Comparison of ENCODE assay signal across 14 cellular contexts in the genomic region with DNA sequence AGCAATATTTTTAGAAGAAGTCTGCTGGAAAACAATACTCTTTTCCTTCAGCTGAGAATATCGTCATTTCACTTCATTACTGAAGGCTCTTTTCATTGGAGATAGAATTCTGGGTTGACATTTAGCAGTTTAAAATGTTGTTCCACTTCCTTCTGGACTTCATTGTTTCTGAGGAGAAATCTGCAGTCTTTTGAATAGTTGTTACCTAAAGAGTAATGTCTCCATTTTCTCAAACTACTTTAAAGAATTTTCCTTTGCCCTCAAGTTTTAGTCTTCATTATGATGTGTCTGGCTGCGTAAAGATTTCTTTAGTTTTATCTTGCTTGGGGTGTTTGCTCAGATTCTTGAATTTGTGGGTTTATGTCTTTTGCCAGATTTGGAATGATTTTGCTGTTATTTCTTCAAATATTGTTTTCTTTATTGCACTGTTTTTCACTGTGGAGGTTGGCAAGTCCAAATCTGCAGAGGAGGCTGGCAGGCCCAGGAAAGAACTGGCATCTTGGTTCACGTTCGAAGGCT.
DNase-seq lines count a peak whose midpoint lies in the region; ATAC-seq and TF ChIP-seq lines count a peak whose summit lies in the region.
"Had no signal": no experiment of that assay in that cellular context is flagged by ENCODE, and none has a peak within 500 bp of the region (broad histone marks: within the 10 kb centered on the region; RNA-seq: fewer than 3 reads in every experiment).

No MANE protein-coding gene starts in this region.

- peaks cover 53% of the 10 kb centered on the region for H3K4me1 Mint-ChIP-seq in activated CD8-positive, alpha-beta memory T cell treated with anti-CD3 and anti-CD28 coated beads, Interleukin-2, amount 10 ng/mL, durations not matched to agents 7 days and 5 days
- H3K4me1 Mint-ChIP-seq in CD8-positive, alpha-beta memory T cell: peaks cover 39 to 60% (median 56%) of the 10 kb centered on the region in 3 donors
- no peaks in the 10 kb centered on the region for H3K4me1 Mint-ChIP-seq in WTC11
- H3K4me1 Mint-ChIP-seq in naive thymus-derived CD4-positive, alpha-beta T cell: peaks cover 28 to 73% (median 52%) of the 10 kb centered on the region in 7 donors

- no peak overlapping the region for H3K4me3 ChIP-seq in CD8-positive, alpha-beta memory T cell (ENCODE audit: low read length)
- no peak overlapping the region for H3K4me3 ChIP-seq in naive thymus-derived CD4-positive, alpha-beta T cell (ENCODE audit: low read length)
- H3K4me3 ChIP-seq: MG63 had no signal

- H3K27ac ChIP-seq in CD8-positive, alpha-beta memory T cell (ENCODE audit: low read depth, low read length): no peak overlapping the region
- H3K27ac ChIP-seq in naive thymus-derived CD4-positive, alpha-beta T cell (ENCODE audit: low read depth, low read length): peak overlapping the region; percentile 59

- no peak for TF ChIP-seq CTCF in WTC11 (IDR thresholded peaks at IDR 0.05)

- H3K27me3 ChIP-seq in CD8-positive, alpha-beta memory T cell (ENCODE audit: insufficient read depth, low read length, poor library complexity, severe bottlenecking): no peaks in the 10 kb centered on the region
- H3K27me3 ChIP-seq in naive thymus-derived CD4-positive, alpha-beta T cell (ENCODE audit: control insufficient read depth in 2 of 2, insufficient read depth in 2 of 2, low read length in 2 of 2): no peaks in the 10 kb centered on the region
- H3K27me3 ChIP-seq: MG63 had no signal

- TF ChIP-seq POLR2A in erythroblast (IDR thresholded peaks at IDR 0.05; ENCODE audit: low read length): no peak

- CTCF ChIA-PET in activated CD8-positive, alpha-beta memory T cell treated with anti-CD3 and anti-CD28 coated beads, Interleukin-2, amount 10 ng/mL, durations not matched to agents 7 days and 5 days (lab: Charles Lee): interaction anchor here (1.8 to 3.0 kb wide), 2 partner anchors 11 to 17 kb away, joined by 6 to 12 read pairs; no protein-coding TSS in a partner anchor
- CTCF ChIA-PET in CD8-positive, alpha-beta memory T cell (lab: Charles Lee): no interaction called here
- CTCF ChIA-PET in WTC11 (lab: Charles Lee): no interaction called here
- CTCF ChIA-PET in naive thymus-derived CD4-positive, alpha-beta T cell (lab: Charles Lee): interaction anchor here (1.9 kb wide), 1 partner anchor 29 kb away, joined by 4 read pairs; no protein-coding TSS in a partner anchor

- H3K4me3 Mint-ChIP-seq in activated CD8-positive, alpha-beta memory T cell treated with anti-CD3 and anti-CD28 coated beads, Interleukin-2, amount 10 ng/mL, durations not matched to agents 7 days and 5 days: no peak overlapping the region
- H3K4me3 Mint-ChIP-seq in CD8-positive, alpha-beta memory T cell: peak overlapping the region in 3 of 7 donors; percentile 29 to 46 (median 35)
- H3K4me3 Mint-ChIP-seq in WTC11: no peak overlapping the region
- H3K4me3 Mint-ChIP-seq in naive thymus-derived CD4-positive, alpha-beta T cell: peak overlapping the region in 9 of 10 donors; percentile 44 to 82 (median 53)

- DNase-seq in activated CD8-positive, alpha-beta memory T cell treated with anti-CD3 and anti-CD28 coated beads, Interleukin-2, amount 10 ng/mL, durations not matched to agents 7 days and 5 days: peak; percentile 29
- DNase-seq in activated CD8-positive, alpha-beta memory T cell treated with anti-CD3 and anti-CD28 coated beads, Interleukin-2, amount 50 U/mL, for 48 hours: no peak
- DNase-seq in CD8-positive, alpha-beta memory T cell: no peak
- DNase-seq in WTC11 (ENCODE audit: low spot score) (no peak), erythroblast (lab: John Stamatoyannopoulos, UW) (no peak), GM19238 (ENCODE audit: insufficient read length, low spot score) (no peak)
- no peak for DNase-seq in naive thymus-derived CD4-positive, alpha-beta T cell
- DNase-seq: DMS 273 treated with DMSO at 0.1 percent for 48 hours, EL, MG63, NCI-H1930, NCI-H510A, SHP77 treated with DMSO at 0.1 percent for 48 hours had no signal

- POLR2A ChIA-PET in CD8-positive, alpha-beta memory T cell (lab: Charles Lee): no interaction called here
- POLR2A ChIA-PET in WTC11 (lab: Charles Lee): no interaction called here
- POLR2A ChIA-PET in naive thymus-derived CD4-positive, alpha-beta T cell (lab: Charles Lee): interaction anchor here (0.9 to 3.8 kb wide), 5 partner anchors 13 to 402 kb away, joined by 3 to 20 read pairs (median 6); no protein-coding TSS in a partner anchor

- peaks cover 40% of the 10 kb centered on the region for H3K36me3 Mint-ChIP-seq in activated CD8-positive, alpha-beta memory T cell treated with anti-CD3 and anti-CD28 coated beads, Interleukin-2, amount 10 ng/mL, durations not matched to agents 7 days and 5 days
- peaks cover 2 to 22% (median 8%) of the 10 kb centered on the region in 3 donors for H3K36me3 Mint-ChIP-seq in CD8-positive, alpha-beta memory T cell
- H3K36me3 Mint-ChIP-seq in WTC11: peaks cover 29% of the 10 kb centered on the region
- H3K36me3 Mint-ChIP-seq in naive thymus-derived CD4-positive, alpha-beta T cell: peaks cover 3 to 42% (median 11%) of the 10 kb centered on the region in 5 donors

- peaks cover 17% of the 10 kb centered on the region for H3K9me3 Mint-ChIP-seq in activated CD8-positive, alpha-beta memory T cell treated with anti-CD3 and anti-CD28 coated beads, Interleukin-2, amount 10 ng/mL, durations not matched to agents 7 days and 5 days (ENCODE audit: low read depth)
- peaks cover 5 to 25% (median 21%) of the 10 kb centered on the region in 5 donors for H3K9me3 Mint-ChIP-seq in CD8-positive, alpha-beta memory T cell
- peaks cover 33% of the 10 kb centered on the region for H3K9me3 Mint-ChIP-seq in WTC11
- peaks cover 3 to 29% (median 20%) of the 10 kb centered on the region in 11 donors for H3K9me3 Mint-ChIP-seq in naive thymus-derived CD4-positive, alpha-beta T cell

- H3K9me3 ChIP-seq in CD8-positive, alpha-beta memory T cell (ENCODE audit: low read length): peaks cover 14% of the 10 kb centered on the region
- H3K9me3 ChIP-seq in naive thymus-derived CD4-positive, alpha-beta T cell (ENCODE audit: control insufficient read depth in 2 of 3, low read length in 3 of 3): peaks cover 0 to 18% (median 15%) of the 10 kb centered on the region in 3 experiments

- ATAC-seq in activated CD8-positive, alpha-beta memory T cell treated with anti-CD3 and anti-CD28 coated beads, Interleukin-2, amount 10 ng/mL, durations not matched to agents 7 days and 5 days: no peak
- no peak for ATAC-seq in WTC11
- no peak for ATAC-seq in naive thymus-derived CD4-positive, alpha-beta T cell
- ATAC-seq in HG03139 (IDR thresholded peaks at IDR 0.05; ENCODE audit: unreplicated experiment): no peak

- peaks cover 40% of the 10 kb centered on the region for H3K4me1 ChIP-seq in CD8-positive, alpha-beta memory T cell (ENCODE audit: insufficient read depth, low read length)
- peaks cover 21 to 37% of the 10 kb centered on the region in 2 donors for H3K4me1 ChIP-seq in naive thymus-derived CD4-positive, alpha-beta T cell (ENCODE audit: control insufficient read depth in 2 of 2, insufficient read depth in 2 of 2, low read length in 2 of 2)

- no peaks in the 10 kb centered on the region for H3K36me3 ChIP-seq in CD8-positive, alpha-beta memory T cell (ENCODE audit: insufficient read depth, low read length)
- H3K36me3 ChIP-seq in naive thymus-derived CD4-positive, alpha-beta T cell (ENCODE audit: control insufficient read depth in 2 of 3, insufficient read depth in 3 of 3, low read length in 3 of 3): no peaks in the 10 kb centered on the region
- H3K36me3 ChIP-seq: MG63 had no signal

- peaks cover 2% of the 10 kb centered on the region for H3K27me3 Mint-ChIP-seq in activated CD8-positive, alpha-beta memory T cell treated with anti-CD3 and anti-CD28 coated beads, Interleukin-2, amount 10 ng/mL, durations not matched to agents 7 days and 5 days
- peaks cover 0 to 1% of the 10 kb centered on the region in 2 donors for H3K27me3 Mint-ChIP-seq in CD8-positive, alpha-beta memory T cell
- peaks cover 27% of the 10 kb centered on the region for H3K27me3 Mint-ChIP-seq in WTC11 (ENCODE audit: low read depth)
- H3K27me3 Mint-ChIP-seq in naive thymus-derived CD4-positive, alpha-beta T cell: no peaks in the 10 kb centered on the region

- intact Hi-C loops in naive thymus-derived CD4-positive, alpha-beta T cell (cut with micrococcal nuclease): loop anchor here (5.0 kb wide), 2 partner anchors 139 to 354 kb away; no protein-coding TSS in a partner anchor

- H3K27ac Mint-ChIP-seq in activated CD8-positive, alpha-beta memory T cell treated with anti-CD3 and anti-CD28 coated beads, Interleukin-2, amount 10 ng/mL, durations not matched to agents 7 days and 5 days: peak overlapping the region; percentile 97
- H3K27ac Mint-ChIP-seq in CD8-positive, alpha-beta memory T cell: peak overlapping the region in 7 of 8 donors; percentile 17 to 93 (median 63)
- no peak overlapping the region for H3K27ac Mint-ChIP-seq in WTC11
- peak overlapping the region; percentile 82 to 98 (median 95) for H3K27ac Mint-ChIP-seq in naive thymus-derived CD4-positive, alpha-beta T cell

TF ChIP-seq in WTC11, 78 proteins besides CTCF, POLR2A, EP300 and RAD21:
- TF ChIP-seq ZNF317 (CRISPR knock-in tag; IDR thresholded peaks at IDR 0.05; ENCODE audit: borderline replicate concordance, low read depth): peak; percentile 95
- TF ChIP-seq, protein P1, sequence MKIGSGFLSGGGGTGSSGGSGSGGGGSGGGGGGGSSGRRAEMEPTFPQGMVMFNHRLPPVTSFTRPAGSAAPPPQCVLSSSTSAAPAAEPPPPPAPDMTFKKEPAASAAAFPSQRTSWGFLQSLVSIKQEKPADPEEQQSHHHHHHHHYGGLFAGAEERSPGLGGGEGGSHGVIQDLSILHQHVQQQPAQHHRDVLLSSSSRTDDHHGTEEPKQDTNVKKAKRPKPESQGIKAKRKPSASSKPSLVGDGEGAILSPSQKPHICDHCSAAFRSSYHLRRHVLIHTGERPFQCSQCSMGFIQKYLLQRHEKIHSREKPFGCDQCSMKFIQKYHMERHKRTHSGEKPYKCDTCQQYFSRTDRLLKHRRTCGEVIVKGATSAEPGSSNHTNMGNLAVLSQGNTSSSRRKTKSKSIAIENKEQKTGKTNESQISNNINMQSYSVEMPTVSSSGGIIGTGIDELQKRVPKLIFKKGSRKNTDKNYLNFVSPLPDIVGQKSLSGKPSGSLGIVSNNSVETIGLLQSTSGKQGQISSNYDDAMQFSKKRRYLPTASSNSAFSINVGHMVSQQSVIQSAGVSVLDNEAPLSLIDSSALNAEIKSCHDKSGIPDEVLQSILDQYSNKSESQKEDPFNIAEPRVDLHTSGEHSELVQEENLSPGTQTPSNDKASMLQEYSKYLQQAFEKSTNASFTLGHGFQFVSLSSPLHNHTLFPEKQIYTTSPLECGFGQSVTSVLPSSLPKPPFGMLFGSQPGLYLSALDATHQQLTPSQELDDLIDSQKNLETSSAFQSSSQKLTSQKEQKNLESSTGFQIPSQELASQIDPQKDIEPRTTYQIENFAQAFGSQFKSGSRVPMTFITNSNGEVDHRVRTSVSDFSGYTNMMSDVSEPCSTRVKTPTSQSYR (CRISPR knock-in tag; IDR thresholded peaks at IDR 0.05): no peak

Comparison
In these comparisons a context has a peak if more than half of its experiments do, and no peak if none do; other contexts are left out.
1. H3K4me3 Mint-ChIP-seq: peak in naive thymus-derived CD4-positive, alpha-beta T cell (9 of 10); none in activated CD8-positive, alpha-beta memory T cell treated with anti-CD3 and anti-CD28 coated beads, Interleukin-2, amount 10 ng/mL, durations not matched to agents 7 days and 5 days (single experiment) and WTC11 (single experiment).
2. CTCF ChIA-PET loops: an anchor here in activated CD8-positive, alpha-beta memory T cell treated with anti-CD3 and anti-CD28 coated beads, Interleukin-2, amount 10 ng/mL, durations not matched to agents 7 days and 5 days (1.8 to 3.0 kb wide) and naive thymus-derived CD4-positive, alpha-beta T cell (1.9 kb wide); none called in CD8-positive, alpha-beta memory T cell and WTC11.